Comparison of ENCODE assay signal across 7 cellular contexts in the genomic region with DNA sequence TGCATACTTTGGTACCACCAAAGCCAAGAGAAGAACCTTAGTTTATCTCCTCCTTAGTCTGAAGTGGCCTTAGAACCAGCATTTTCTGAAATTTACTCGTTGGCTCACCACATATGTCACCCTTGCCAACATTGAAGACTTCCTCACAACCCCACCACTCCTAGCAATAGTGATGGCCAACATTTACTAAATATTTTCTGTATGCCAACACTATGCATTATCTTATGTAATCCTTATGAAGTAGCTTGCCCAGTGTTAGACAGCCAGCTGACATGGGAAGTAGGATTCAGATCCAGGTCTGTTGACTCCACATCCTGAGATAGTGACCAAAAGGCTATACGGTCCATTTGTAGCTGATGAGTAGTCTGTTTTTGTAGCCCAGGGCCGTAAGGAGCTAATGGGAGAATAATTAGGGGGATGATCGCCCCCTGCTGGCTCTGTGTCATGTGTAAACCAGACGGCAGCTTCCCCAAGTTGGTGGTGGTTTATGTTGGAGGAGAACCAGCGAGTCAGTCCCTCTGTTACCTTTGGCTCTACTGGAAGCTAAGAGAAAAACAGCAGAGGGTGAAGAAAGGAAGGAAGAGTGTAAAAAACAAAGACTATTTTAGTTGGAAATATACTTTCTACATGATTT.
A peak's percentile ranks its signal among the peaks of the same experiment; 100 is the strongest.
DNase-seq lines count a peak whose midpoint lies in the region; ATAC-seq and TF ChIP-seq lines count a peak whose summit lies in the region.

No MANE protein-coding gene starts in this region.

- H3K9me3 Mint-ChIP-seq in endodermal cell, result no peaks in the 10 kb centered on the region

- peaks cover 55% of the 10 kb centered on the region for H3K36me3 Mint-ChIP-seq in endodermal cell (ENCODE audit: low read depth)

- peak; percentile 72 for ATAC-seq in HG03439 (IDR thresholded peaks at IDR 0.05; ENCODE audit: unreplicated experiment)

- in situ Hi-C loops in GM13976 (cut with MboI; ENCODE audit: low sequenced_read_pairs, unreplicated experiment), result loop anchor here (10.0 to 25.0 kb wide), 3 partner anchors 284 to 551 kb away; no protein-coding TSS in a partner anchor

- H3K4me1 ChIP-seq in endodermal cell (ENCODE audit: control insufficient read depth, insufficient read depth, low read length) (peaks cover 10% of the 10 kb centered on the region), mesodermal cell (ENCODE audit: control insufficient read depth, insufficient read depth, low read length, poor library complexity, severe bottlenecking) (peaks cover 30% of the 10 kb centered on the region)

- no peak overlapping the region for H3K27ac Mint-ChIP-seq in endodermal cell

- no peak overlapping the region for H3K4me3 Mint-ChIP-seq in endodermal cell

- no peaks in the 10 kb centered on the region for H3K27me3 Mint-ChIP-seq in endodermal cell (ENCODE audit: insufficient read depth)

- H3K36me3 ChIP-seq in endodermal cell (ENCODE audit: control insufficient read depth, insufficient read depth, low read length) (peaks cover 62% of the 10 kb centered on the region), mesodermal cell (ENCODE audit: control insufficient read depth, insufficient read depth, low read length) (peaks cover 96% of the 10 kb centered on the region)

- no peaks in the 10 kb centered on the region for H3K9me3 ChIP-seq in endodermal cell (ENCODE audit: control insufficient read depth, low read length)
- no peaks in the 10 kb centered on the region for H3K9me3 ChIP-seq in mesodermal cell (ENCODE audit: control insufficient read depth, low read length)

- no peaks in the 10 kb centered on the region for H3K27me3 ChIP-seq in endodermal cell (ENCODE audit: control insufficient read depth, insufficient read depth, low read length, poor library complexity, severe bottlenecking)

- no peak overlapping the region for H3K4me3 ChIP-seq in endodermal cell (ENCODE audit: low read length)
- no peak overlapping the region for H3K4me3 ChIP-seq in mesodermal cell (ENCODE audit: extremely low read depth, insufficient read depth, low read length, poor library complexity, severe bottlenecking)

- TF ChIP-seq CTCF in GM13976 (IDR thresholded peaks at IDR 0.05; ENCODE audit: borderline replicate concordance, control extremely low read depth, extremely low read depth, insufficient read depth, missing control alignments) (peak; percentile 63), endodermal cell (conservative IDR thresholded peaks at IDR 0.05) (peak; percentile 93)

- 23 to 53% methylated on average over 4 to 6 of the region's 6 CpGs for WGBS in endodermal cell (ENCODE audit: insufficient coverage in 1 of 2, insufficient read length in 1 of 2), 2 experiments
- 33 to 37% methylated on average over 5 to 6 of the region's 6 CpGs for WGBS in mesodermal cell (ENCODE audit: insufficient coverage in 2 of 2), 2 experiments

- H3K9ac ChIP-seq in endodermal cell (ENCODE audit: extremely low read depth, low read length, poor library complexity, severe bottlenecking), result no peak overlapping the region

- peaks cover 27% of the 10 kb centered on the region for H3K4me1 Mint-ChIP-seq in endodermal cell

- H3K27ac ChIP-seq in endodermal cell (ENCODE audit: low read depth, low read length) (no peak overlapping the region), mesodermal cell (ENCODE audit: low read depth, low read length, severe bottlenecking) (peak overlapping the region; percentile 18)

- peak; percentile 78 for DNase-seq in GM13976 (ENCODE audit: low spot score)
- DNase-seq in NCI-H82 treated with DMSO at 0.1 percent for 48 hours (lab: John Stamatoyannopoulos, UW; ENCODE audit: unreplicated experiment), result peak; percentile 44
- peak; percentile 4 to 48 for DNase-seq in activated CD8-positive, alpha-beta memory T cell treated with anti-CD3 and anti-CD28 coated beads for 1 hour (ENCODE audit: extremely low read depth in 1 of 2, low read depth in 1 of 2)
- peak; percentile 95 for DNase-seq in endodermal cell
- peak; percentile 11 to 12 for DNase-seq in stimulated activated CD8-positive, alpha-beta memory T cell treated with anti-CD3 and anti-CD28 coated beads, Interleukin-15, amount 100 ng/mL, for 48 hours (ENCODE audit: low read depth in 2 of 2)

Comparison
In these comparisons a context has a peak if more than half of its experiments do, and no peak if none do; other contexts are left out.
1. DNase-seq: peak in every context shown above with its lines; median percentile 95 in endodermal cell; 78 in GM13976; 44 in NCI-H82 treated with DMSO at 0.1 percent for 48 hours; 26 in activated CD8-positive, alpha-beta memory T cell treated with anti-CD3 and anti-CD28 coated beads for 1 hour; 12 in stimulated activated CD8-positive, alpha-beta memory T cell treated with anti-CD3 and anti-CD28 coated beads, Interleukin-15, amount 100 ng/mL, for 48 hours.